In the genomic region with DNA sequence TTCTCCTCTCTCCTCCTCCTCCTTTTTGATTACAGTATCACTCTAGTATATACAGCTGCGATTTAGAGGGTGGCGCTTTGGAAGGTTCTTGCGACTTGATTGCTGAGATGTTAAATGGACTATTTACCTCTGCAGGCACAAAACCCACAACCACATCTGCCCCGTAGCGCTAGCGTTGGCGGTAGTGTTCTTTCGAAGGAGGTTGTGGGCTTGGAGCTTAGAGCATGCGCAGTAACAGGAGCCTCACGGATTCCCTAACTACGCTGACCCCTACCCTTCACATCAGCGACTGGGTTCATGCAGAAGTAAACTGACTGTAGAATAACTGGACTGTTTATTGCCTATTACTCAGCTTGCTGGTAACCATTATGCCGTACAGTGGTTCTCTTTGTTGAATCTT, we compare ENCODE assay signal across 8 cellular contexts. TPM values are rescaled to one million over a fixed set of nuclear protein-coding genes. Genes with fewer than 3 reads are reported as not detected.
A peak's percentile ranks its signal among the peaks of the same experiment; 100 is the strongest.
DNase-seq lines count a peak whose midpoint lies in the region; ATAC-seq lines count a peak whose summit lies in the region.
"Had no signal": no experiment of that assay in that cellular context is flagged by ENCODE, and none has a peak within 500 bp of the region (broad histone marks: within the 10 kb centered on the region; RNA-seq: fewer than 3 reads in every experiment).

No MANE protein-coding gene starts in this region.

- peak; percentile 50 for ATAC-seq in HG02798 (IDR thresholded peaks at IDR 0.05; ENCODE audit: poor library complexity, unreplicated experiment)
- peak in 1 of 2 donors; percentile 41 for ATAC-seq in right cardiac atrium
- no peak for ATAC-seq in HG02870 (IDR thresholded peaks at IDR 0.05; ENCODE audit: unreplicated experiment)

- intact Hi-C loops in right cardiac atrium (cut with DNase I) (loop anchor here in 3 of 4 donors (5.0 to 10.0 kb wide), 3 partner anchors 114 to 649 kb away; no protein-coding TSS in a partner anchor), posterior vena cava (cut with DNase I) (no loop called here)

- H3K4me1 ChIP-seq in right cardiac atrium (ENCODE audit: control insufficient read depth, insufficient read depth, low read length), result no peaks in the 10 kb centered on the region
- H3K4me1 ChIP-seq: colonic mucosa had no signal

- H3K27me3 ChIP-seq in right cardiac atrium (ENCODE audit: control insufficient read depth, insufficient read depth), result no peaks in the 10 kb centered on the region
- H3K27me3 ChIP-seq: colonic mucosa had no signal

- H3K27ac ChIP-seq in right cardiac atrium (ENCODE audit: low read length), result no peak overlapping the region
- H3K27ac ChIP-seq: colonic mucosa had no signal

- H3K9me3 ChIP-seq in right cardiac atrium (ENCODE audit: control insufficient read depth, low read length), result no peaks in the 10 kb centered on the region
- H3K9me3 ChIP-seq: colonic mucosa had no signal

- peak overlapping the region; percentile 46 for H3K4me3 ChIP-seq in right cardiac atrium (ENCODE audit: low read length)
- H3K4me3 ChIP-seq: colonic mucosa had no signal

- peak; percentile 33 to 36 for DNase-seq in activated T-cell treated with anti-CD3 and anti-CD28 coated beads, Interleukin-2, amount 50 U/mL, for 48 hours
- DNase-seq in right cardiac atrium (peak in 2 of 3 donors; percentile 39 to 49), posterior vena cava (ENCODE audit: low spot score) (no peak), NCI-H2196 (lab: John Stamatoyannopoulos, UW; ENCODE audit: unreplicated experiment) (no peak)
- DNase-seq in stimulated activated CD8-positive, alpha-beta memory T cell treated with anti-CD3 and anti-CD28 coated beads, Interleukin-4, amount 100 ng/mL, for 48 hours, result peak; percentile 37
- DNase-seq: colonic mucosa had no signal

- 24% methylated on average over 13 of the region's 13 CpGs for WGBS in right cardiac atrium

RNA-seq across cellular contexts. Expression of gene CGGBP1, which starts 58.0 kb away (rescaled TPM):
- total RNA-seq in right cardiac atrium (10 to 100 TPM; 45.9 to 54.3 (median 50.0) TPM), posterior vena cava (10 to 100 TPM; 52.7 to 58.4 TPM)
- polyA plus RNA-seq in right cardiac atrium, result 30.4 TPM

RNA-seq across cellular contexts. Expression of gene ZNF654, which starts 58.2 kb away (rescaled TPM):
- total RNA-seq in right cardiac atrium, result 10 to 100 TPM; 10.4 to 13.8 (median 12.3) TPM
- 3.5 TPM for polyA plus RNA-seq in right cardiac atrium
- total RNA-seq in posterior vena cava, result 10 to 100 TPM; 20.1 to 20.2 TPM

Comparison
In these comparisons a context has a peak if more than half of its experiments do, and no peak if none do; other contexts are left out.
1. DNase-seq: peak in activated T-cell treated with anti-CD3 and anti-CD28 coated beads, Interleukin-2, amount 50 U/mL, for 48 hours (2 of 2), right cardiac atrium (2 of 3) and stimulated activated CD8-positive, alpha-beta memory T cell treated with anti-CD3 and anti-CD28 coated beads, Interleukin-4, amount 100 ng/mL, for 48 hours (single experiment); none in posterior vena cava (single experiment) and NCI-H2196 (single experiment).
2. intact Hi-C loops: an anchor here in right cardiac atrium (5.0 to 10.0 kb wide); none called in posterior vena cava.